In genomic region chr2:197249771-197250397, GRCh38 we compare ENCODE assay signal across 15 cellular contexts.
DNase-seq lines count a peak whose midpoint lies in the region; ATAC-seq and TF ChIP-seq lines count a peak whose summit lies in the region.
"Had no signal": no experiment of that assay in that cellular context is flagged by ENCODE, and none has a peak within 500 bp of the region (broad histone marks: within the 10 kb centered on the region; RNA-seq: fewer than 3 reads in every experiment).

No MANE protein-coding gene starts in this region.

- no peaks in the 10 kb centered on the region for H3K9me3 ChIP-seq in SK-N-MC (ENCODE audit: low read depth, low read length)
- H3K9me3 ChIP-seq: Caco-2, colonic mucosa had no signal

- no peak for DNase-seq in activated T-cell treated with anti-CD3 and anti-CD28 coated beads, Interleukin-2, amount 50 U/mL, for 4 hours
- no peak for DNase-seq in activated T-cell treated with anti-CD3 and anti-CD28 coated beads, Interleukin-2, amount 50 U/mL, for 48 hours
- DNase-seq in SK-N-MC (ENCODE audit: low read depth, low spot score) (no peak), chondrocyte (ENCODE audit: low spot score) (no peak), nucleus accumbens (lab: John Stamatoyannopoulos, UW) (no peak), GOT3 (lab: John Stamatoyannopoulos, UW) (no peak)
- peak in 1 of 2 donors; percentile 48 for DNase-seq in stimulated activated effector memory CD8-positive, alpha-beta T cell treated with anti-CD3 and anti-CD28 coated beads, Interleukin-12 subunit alpha, Interleukin-12 subunit beta, amount 100 ng/mL, for 72 hours (ENCODE audit: low spot score in 2 of 2)
- no peak for DNase-seq in stimulated activated naive CD4-positive, alpha-beta T cell (lab: John Stamatoyannopoulos, UW)
- DNase-seq: Caco-2, colonic mucosa, GM23248, NCI-H345, retina, substantia nigra, WERI-Rb-1 had no signal

- H3K9me3 Mint-ChIP-seq in activated T-cell treated with anti-CD3 and anti-CD28 coated beads, Interleukin-2, amount 50 U/mL, for 4 hours: no peaks in the 10 kb centered on the region
- no peaks in the 10 kb centered on the region for H3K9me3 Mint-ChIP-seq in chondrocyte (ENCODE audit: low read depth)
- H3K9me3 Mint-ChIP-seq in stimulated activated effector memory CD8-positive, alpha-beta T cell treated with anti-CD3 and anti-CD28 coated beads, Interleukin-12 subunit alpha, Interleukin-12 subunit beta, amount 100 ng/mL, for 72 hours: no peaks in the 10 kb centered on the region

- peak in 1 of 2 donors; percentile 53 for ATAC-seq in activated T-cell treated with anti-CD3 and anti-CD28 coated beads, Interleukin-2, amount 50 U/mL, for 4 hours
- peak; percentile 36 for ATAC-seq in stimulated activated effector memory CD8-positive, alpha-beta T cell treated with anti-CD3 and anti-CD28 coated beads, Interleukin-12 subunit alpha, Interleukin-12 subunit beta, amount 100 ng/mL, for 72 hours

- H3K9ac ChIP-seq in SK-N-MC (ENCODE audit: insufficient read length): peak overlapping the region; percentile 28
- H3K9ac ChIP-seq: GM23248 had no signal

- H3K4me3 Mint-ChIP-seq in activated T-cell treated with anti-CD3 and anti-CD28 coated beads, Interleukin-2, amount 50 U/mL, for 4 hours: peak overlapping the region; percentile 59
- H3K4me3 Mint-ChIP-seq in chondrocyte (ENCODE audit: unreplicated experiment): no peak overlapping the region
- H3K4me3 Mint-ChIP-seq in stimulated activated effector memory CD8-positive, alpha-beta T cell treated with anti-CD3 and anti-CD28 coated beads, Interleukin-12 subunit alpha, Interleukin-12 subunit beta, amount 100 ng/mL, for 72 hours: peak overlapping the region; percentile 56

- no peak for TF ChIP-seq CTCF in chondrocyte (IDR thresholded peaks at IDR 0.05)

- peak overlapping the region; percentile 7 for H3K27ac Mint-ChIP-seq in chondrocyte (ENCODE audit: unreplicated experiment)
- peak overlapping the region; percentile 26 for H3K27ac Mint-ChIP-seq in stimulated activated effector memory CD8-positive, alpha-beta T cell treated with anti-CD3 and anti-CD28 coated beads, Interleukin-12 subunit alpha, Interleukin-12 subunit beta, amount 100 ng/mL, for 72 hours

- H3K27ac ChIP-seq in SK-N-MC: peak overlapping the region; percentile 7; the same call in 1 of the 2 replicates
- H3K27ac ChIP-seq: colonic mucosa, GM23248, WERI-Rb-1 had no signal

- peaks cover 11% of the 10 kb centered on the region for H3K36me3 Mint-ChIP-seq in activated T-cell treated with anti-CD3 and anti-CD28 coated beads, Interleukin-2, amount 50 U/mL, for 4 hours (ENCODE audit: insufficient read depth)
- H3K36me3 Mint-ChIP-seq in chondrocyte (ENCODE audit: low read depth): no peaks in the 10 kb centered on the region
- H3K36me3 Mint-ChIP-seq in stimulated activated effector memory CD8-positive, alpha-beta T cell treated with anti-CD3 and anti-CD28 coated beads, Interleukin-12 subunit alpha, Interleukin-12 subunit beta, amount 100 ng/mL, for 72 hours: peaks cover 36% of the 10 kb centered on the region

- H3K27me3 Mint-ChIP-seq in activated T-cell treated with anti-CD3 and anti-CD28 coated beads, Interleukin-2, amount 50 U/mL, for 4 hours (ENCODE audit: low read depth): no peaks in the 10 kb centered on the region
- no peaks in the 10 kb centered on the region for H3K27me3 Mint-ChIP-seq in chondrocyte (ENCODE audit: low read depth)

- H3K4me1 Mint-ChIP-seq in activated T-cell treated with anti-CD3 and anti-CD28 coated beads, Interleukin-2, amount 50 U/mL, for 4 hours (ENCODE audit: low read depth): peaks cover 81% of the 10 kb centered on the region
- H3K4me1 Mint-ChIP-seq in chondrocyte (ENCODE audit: low read depth): peaks cover 63% of the 10 kb centered on the region
- peaks cover 65% of the 10 kb centered on the region for H3K4me1 Mint-ChIP-seq in stimulated activated effector memory CD8-positive, alpha-beta T cell treated with anti-CD3 and anti-CD28 coated beads, Interleukin-12 subunit alpha, Interleukin-12 subunit beta, amount 100 ng/mL, for 72 hours

- H3K36me3 ChIP-seq in SK-N-MC (ENCODE audit: insufficient read depth, low read length): no peaks in the 10 kb centered on the region
- H3K36me3 ChIP-seq: colonic mucosa, WERI-Rb-1 had no signal

- H3K4me3 ChIP-seq in SK-N-MC: no peak overlapping the region
- H3K4me3 ChIP-seq: colonic mucosa, GM23248 had no signal
